Comparison of ENCODE assay signal across 9 cellular contexts in the genomic region with DNA sequence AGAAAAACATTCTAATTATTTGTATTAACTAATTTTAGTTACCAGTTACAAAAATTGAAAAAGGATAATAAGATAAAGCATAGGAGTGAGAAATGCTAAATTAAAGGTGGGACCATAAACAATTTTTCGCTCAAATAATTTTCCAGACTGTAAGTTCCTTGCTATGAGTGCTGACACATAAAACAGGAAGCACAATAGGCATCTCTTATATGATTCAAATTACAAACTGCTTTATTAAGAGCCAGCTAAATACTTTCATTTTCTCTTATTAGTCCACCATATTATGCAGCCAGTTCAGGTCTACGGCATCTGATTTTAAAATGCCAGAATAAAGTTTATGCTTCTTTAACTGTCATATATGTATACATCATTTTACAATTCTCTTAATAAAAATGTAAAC. TPM values are rescaled to one million over a fixed set of nuclear protein-coding genes. Genes with fewer than 3 reads are reported as not detected.
DNase-seq lines count a peak whose midpoint lies in the region; ATAC-seq and TF ChIP-seq lines count a peak whose summit lies in the region.
"Had no signal": no experiment of that assay in that cellular context is flagged by ENCODE, and none has a peak within 500 bp of the region (broad histone marks: within the 10 kb centered on the region; RNA-seq: fewer than 3 reads in every experiment).

No MANE protein-coding gene starts in this region.

- H3K36me3 Mint-ChIP-seq in activated naive CD4-positive, alpha-beta T cell treated with anti-CD3 and anti-CD28 coated beads for 36 hours (ENCODE audit: low read depth) = peaks cover 5% of the 10 kb centered on the region

- TF ChIP-seq CTCF in esophagus squamous epithelium (IDR thresholded peaks at IDR 0.05) = no peak
- no peak for TF ChIP-seq CTCF in smooth muscle cell (IDR thresholded peaks at IDR 0.05; ENCODE audit: borderline replicate concordance, insufficient read depth, poor library complexity, severe bottlenecking)
- TF ChIP-seq CTCF in gastrocnemius medialis (IDR thresholded peaks at IDR 0.05 in 4 of 5, conservative IDR thresholded peaks at IDR 0.05 in 1 of 5) = no peak
- no peak for TF ChIP-seq CTCF in omental fat pad (IDR thresholded peaks at IDR 0.05)
- no peak for TF ChIP-seq CTCF in BE2C (IDR thresholded peaks at IDR 0.05; ENCODE audit: low read depth, low read length)

- H3K27ac ChIP-seq in SK-N-MC = peak overlapping the region; percentile 38; the same call in 1 of the 2 replicates
- H3K27ac ChIP-seq in esophagus squamous epithelium = peak overlapping the region in 3 of 4 donors; percentile 4 to 55 (median 35)
- H3K27ac ChIP-seq in smooth muscle cell (ENCODE audit: low read depth) = peak overlapping the region; percentile 16
- no peak overlapping the region for H3K27ac ChIP-seq in gastrocnemius medialis

- ATAC-seq in gastrocnemius medialis (no peak), omental fat pad (ENCODE audit: low FRiP score) (no peak)
- ATAC-seq: left colon had no signal

- H3K27me3 Mint-ChIP-seq in activated naive CD4-positive, alpha-beta T cell treated with anti-CD3 and anti-CD28 coated beads for 36 hours (ENCODE audit: low read depth) = no peaks in the 10 kb centered on the region

- H3K9ac ChIP-seq in SK-N-MC (ENCODE audit: insufficient read length) (peak overlapping the region; percentile 24), smooth muscle cell (ENCODE audit: low read depth) (no peak overlapping the region)

- intact Hi-C loops in activated naive CD4-positive, alpha-beta T cell treated with anti-CD3 and anti-CD28 coated beads for 36 hours (cut with micrococcal nuclease) = loop anchor here (5.0 kb wide), 1 partner anchor 442 kb away; no protein-coding TSS in a partner anchor
- intact Hi-C loops in esophagus squamous epithelium (cut with DNase I) (no loop called here), gastrocnemius medialis (cut with DNase I; ENCODE audit: low total_unique reads) (loop anchor here (5.0 to 10.0 kb wide), 3 partner anchors 73 to 806 kb away; a partner anchor contains a TSS)

- 14 to 21% methylated on average over 2 of the region's 2 CpGs for WGBS in esophagus squamous epithelium, 2 donors
- 100% methylated on average over 2 of the region's 2 CpGs for WGBS in smooth muscle cell (ENCODE audit: low lambda C conversion rate)

- TF ChIP-seq POLR2A in esophagus squamous epithelium (IDR thresholded peaks at IDR 0.05) = no peak
- no peak for TF ChIP-seq POLR2A in gastrocnemius medialis (IDR thresholded peaks at IDR 0.05)

- peak overlapping the region; percentile 24 for H3K4me3 Mint-ChIP-seq in activated naive CD4-positive, alpha-beta T cell treated with anti-CD3 and anti-CD28 coated beads for 36 hours

- peaks cover 66% of the 10 kb centered on the region for H4K20me1 ChIP-seq in smooth muscle cell (ENCODE audit: low read depth)

- in situ Hi-C loops in gastrocnemius medialis (cut with MboI; ENCODE audit: low sequenced_read_pairs in 4 of 4) = no loop called here

- H3K27ac Mint-ChIP-seq in activated naive CD4-positive, alpha-beta T cell treated with anti-CD3 and anti-CD28 coated beads for 36 hours = peak overlapping the region; percentile 24

- H3K4me1 ChIP-seq in esophagus squamous epithelium (peaks cover 12 to 71% (median 15%) of the 10 kb centered on the region in 3 donors), smooth muscle cell (ENCODE audit: low read depth) (peaks cover 26% of the 10 kb centered on the region), gastrocnemius medialis (peaks cover 25 to 44% of the 10 kb centered on the region in 2 donors), BE2C (no peaks in the 10 kb centered on the region)

- no peaks in the 10 kb centered on the region for H3K9me3 ChIP-seq in SK-N-MC (ENCODE audit: low read depth, low read length)
- H3K9me3 ChIP-seq in esophagus squamous epithelium = no peaks in the 10 kb centered on the region
- H3K9me3 ChIP-seq in smooth muscle cell (replicated peaks; ENCODE audit: low read depth) = no peaks in the 10 kb centered on the region
- no peaks in the 10 kb centered on the region for H3K9me3 ChIP-seq in gastrocnemius medialis
- no peaks in the 10 kb centered on the region for H3K9me3 ChIP-seq in BE2C

- H3K4me1 Mint-ChIP-seq in activated naive CD4-positive, alpha-beta T cell treated with anti-CD3 and anti-CD28 coated beads for 36 hours (ENCODE audit: low read depth) = peaks cover 31% of the 10 kb centered on the region

- no peaks in the 10 kb centered on the region for H3F3A ChIP-seq in smooth muscle cell (ENCODE audit: low read depth)

- H3K36me3 ChIP-seq in SK-N-MC (ENCODE audit: insufficient read depth, low read length) (peaks cover 31% of the 10 kb centered on the region), esophagus squamous epithelium (peaks cover 0 to 29% (median 0%) of the 10 kb centered on the region in 3 donors), smooth muscle cell (ENCODE audit: low read depth) (no peaks in the 10 kb centered on the region), gastrocnemius medialis (peaks cover 0 to 4% of the 10 kb centered on the region in 2 donors), BE2C (peaks cover 11% of the 10 kb centered on the region)

- H3K79me2 ChIP-seq in smooth muscle cell (ENCODE audit: low read depth) = peaks cover 91% of the 10 kb centered on the region

- peak overlapping the region; percentile 46 for H3K4me3 ChIP-seq in SK-N-MC
- H3K4me3 ChIP-seq in esophagus squamous epithelium = peak overlapping the region in 2 of 4 donors; percentile 6 to 28
- H3K4me3 ChIP-seq in smooth muscle cell = no peak overlapping the region
- no peak overlapping the region for H3K4me3 ChIP-seq in gastrocnemius medialis
- no peak overlapping the region for H3K4me3 ChIP-seq in BE2C (ENCODE audit: low read depth, low read length)

- no peaks in the 10 kb centered on the region for H3K27me3 ChIP-seq in esophagus squamous epithelium
- H3K27me3 ChIP-seq in smooth muscle cell (ENCODE audit: low read depth) = no peaks in the 10 kb centered on the region
- H3K27me3 ChIP-seq in gastrocnemius medialis = no peaks in the 10 kb centered on the region
- no peaks in the 10 kb centered on the region for H3K27me3 ChIP-seq in BE2C

- H2AFZ ChIP-seq in smooth muscle cell (ENCODE audit: low read depth) = no peak overlapping the region

- DNase-seq in activated naive CD4-positive, alpha-beta T cell treated with anti-CD3 and anti-CD28 coated beads for 36 hours = no peak
- DNase-seq in activated naive CD4-positive, alpha-beta T cell treated with anti-CD3 and anti-CD28 coated beads, Interleukin-2, amount 50 U/mL, for 16 hours = no peak
- DNase-seq in SK-N-MC (ENCODE audit: low read depth, low spot score) = no peak
- no peak for DNase-seq in esophagus squamous epithelium (lab: John Stamatoyannopoulos, UW)
- DNase-seq in smooth muscle cell (lab: John Stamatoyannopoulos, UW; ENCODE audit: unreplicated experiment) = no peak
- no peak for DNase-seq in gastrocnemius medialis
- no peak for DNase-seq in omental fat pad (ENCODE audit: low spot score)
- DNase-seq in BE2C = no peak
- DNase-seq: left colon had no signal

- CTCF ChIA-PET in activated naive CD4-positive, alpha-beta T cell treated with anti-CD3 and anti-CD28 coated beads for 36 hours (lab: Charles Lee) = interaction anchor here (0.6 kb wide), 1 partner anchor 11 kb away, joined by 3 read pairs; no protein-coding TSS in a partner anchor

- peak overlapping the region; percentile 6 for H3K4me2 ChIP-seq in smooth muscle cell

- H3K9me3 Mint-ChIP-seq in activated naive CD4-positive, alpha-beta T cell treated with anti-CD3 and anti-CD28 coated beads for 36 hours = no peaks in the 10 kb centered on the region

RNA-seq across cellular contexts. Expression of a gene that starts 4.4 kb away (rescaled TPM):
- total RNA-seq in activated naive CD4-positive, alpha-beta T cell treated with anti-CD3 and anti-CD28 coated beads for 36 hours = 10 to 100 TPM; 20.2 to 21.3 TPM
- total RNA-seq in esophagus squamous epithelium (10 to 100 TPM; 24.6 to 46.3 (median 30.2) TPM), smooth muscle cell (44.7 and 46.1 TPM in 2 replicates), gastrocnemius medialis (10 to 100 TPM; 29.4 to 45.2 (median 36.6) TPM), omental fat pad (10 to 100 TPM; 30.5 to 63.5 (median 41.3) TPM)
- polyA plus RNA-seq in smooth muscle cell = 15.3 and 15.6 TPM in 2 replicates
- 21.0 TPM for polyA plus RNA-seq in BE2C (2012; ENCODE audit: insufficient read depth, insufficient read length, low read depth)

RNA-seq across cellular contexts. Expression of a gene that starts 12.3 kb away (rescaled TPM):
- total RNA-seq in activated naive CD4-positive, alpha-beta T cell treated with anti-CD3 and anti-CD28 coated beads for 36 hours = 1 to 10 TPM; 7.7 to 8.0 TPM
- total RNA-seq in esophagus squamous epithelium (10 to 100 TPM in 1 of 4 donors, 1 to 10 TPM in 3; 4.0 to 11.3 (median 7.1) TPM), smooth muscle cell (13.2 and 18.1 TPM in 2 replicates), gastrocnemius medialis (10 to 100 TPM in 2 of 4 donors, 1 to 10 TPM in 2; 4.5 to 12.0 (median 7.8) TPM), omental fat pad (10 to 100 TPM in 1 of 4 donors, 1 to 10 TPM in 3; 4.7 to 11.5 (median 7.2) TPM)
- 2.7 and 3.8 TPM in 2 replicates for polyA plus RNA-seq in smooth muscle cell
- 12.2 TPM for polyA plus RNA-seq in BE2C (2012; ENCODE audit: insufficient read depth, insufficient read length, low read depth)

RNA-seq across cellular contexts. Expression of a gene that starts 30.5 kb away (rescaled TPM):
- 1 to 10 TPM; 5.5 to 5.7 TPM for total RNA-seq in activated naive CD4-positive, alpha-beta T cell treated with anti-CD3 and anti-CD28 coated beads for 36 hours
- total RNA-seq in esophagus squamous epithelium = 1 to 10 TPM; 1.7 to 6.5 (median 2.9) TPM
- total RNA-seq in smooth muscle cell = 4.0 and 5.3 TPM in 2 replicates
- 0.74 and 1.5 TPM in 2 replicates for polyA plus RNA-seq in smooth muscle cell
- 1 to 10 TPM; 1.6 to 6.3 (median 2.6) TPM for total RNA-seq in gastrocnemius medialis
- total RNA-seq in omental fat pad = 1 to 10 TPM; 3.1 to 7.3 (median 3.6) TPM
- polyA plus RNA-seq in BE2C (2012; ENCODE audit: insufficient read depth, insufficient read length, low read depth) = 8.4 TPM

RNA-seq across cellular contexts. Expression of a gene that starts 40.0 kb away (rescaled TPM):
- total RNA-seq in activated naive CD4-positive, alpha-beta T cell treated with anti-CD3 and anti-CD28 coated beads for 36 hours = 10 to 100 TPM; 19.7 to 21.3 TPM
- total RNA-seq in esophagus squamous epithelium = 10 to 100 TPM; 28.4 to 57.4 (median 33.6) TPM
- total RNA-seq in smooth muscle cell = 31.8 and 35.3 TPM in 2 replicates
- 13.5 and 17.6 TPM in 2 replicates for polyA plus RNA-seq in smooth muscle cell
- 10 to 100 TPM; 23.7 to 33.8 (median 26.6) TPM for total RNA-seq in gastrocnemius medialis
- total RNA-seq in omental fat pad = 10 to 100 TPM; 38.3 to 78.3 (median 48.5) TPM
- 21.3 TPM for polyA plus RNA-seq in BE2C (2012; ENCODE audit: insufficient read depth, insufficient read length, low read depth)

Comparison
In these comparisons a context has a peak if more than half of its experiments do, and no peak if none do; other contexts are left out.
1. H3K27ac ChIP-seq: peak in SK-N-MC (single experiment), esophagus squamous epithelium (3 of 4) and smooth muscle cell (single experiment); none in gastrocnemius medialis (0 of 4).